Comparison of ENCODE assay signal across 24 cellular contexts in the genomic region with DNA sequence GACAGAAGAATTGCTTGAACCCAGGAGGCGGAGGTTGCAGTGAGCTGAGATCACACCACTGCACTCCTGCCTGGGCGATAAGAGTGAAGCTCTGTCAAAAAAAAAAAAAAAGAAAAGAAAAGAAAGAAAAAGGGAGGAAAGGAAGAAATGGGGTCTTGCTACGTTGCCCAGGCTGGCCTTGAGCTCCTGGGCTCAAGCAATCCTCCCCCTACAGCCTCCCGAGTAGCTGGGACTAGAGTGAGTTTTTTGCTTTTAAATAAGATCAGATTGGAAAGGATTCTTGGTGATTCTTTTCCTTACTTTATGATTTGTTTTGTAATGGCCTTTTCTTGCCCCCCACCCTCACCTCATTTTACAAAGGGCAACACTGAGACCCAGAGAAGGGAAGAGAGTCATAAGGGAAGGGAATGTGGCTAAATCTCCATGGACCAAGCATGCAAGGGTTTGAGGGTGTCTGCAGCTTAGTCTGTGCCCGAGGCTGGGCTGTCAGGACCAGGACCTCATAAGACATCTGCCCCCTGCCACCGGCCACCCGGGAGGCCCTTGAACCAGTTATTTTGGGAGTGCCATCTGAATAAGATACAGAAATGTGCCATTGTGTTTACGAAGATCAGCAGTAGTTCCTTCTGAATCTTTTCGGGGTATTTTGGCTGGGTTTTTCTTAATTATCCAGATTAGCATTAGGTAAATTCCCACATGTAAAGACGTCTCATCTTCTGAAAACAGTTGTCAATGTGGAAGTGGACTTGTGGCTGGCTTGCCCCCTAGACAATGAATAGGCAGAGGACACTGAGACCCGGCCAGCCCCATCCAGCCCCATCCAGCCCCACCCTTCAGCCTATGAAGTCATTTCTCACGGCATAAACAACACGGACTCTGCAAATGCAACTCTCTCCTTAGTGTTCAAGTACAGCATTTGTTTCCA. TPM values are rescaled to one million over a fixed set of nuclear protein-coding genes. Genes with fewer than 3 reads are reported as not detected.
DNase-seq lines count a peak whose midpoint lies in the region; ATAC-seq and TF ChIP-seq lines count a peak whose summit lies in the region.
"Had no signal": no experiment of that assay in that cellular context is flagged by ENCODE, and none has a peak within 500 bp of the region (broad histone marks: within the 10 kb centered on the region; RNA-seq: fewer than 3 reads in every experiment).

No MANE protein-coding gene starts in this region.

- no peak overlapping the region for H3K27ac Mint-ChIP-seq in activated CD4-positive, alpha-beta T cell treated with anti-CD3 and anti-CD28 coated beads for 36 hours
- H3K27ac Mint-ChIP-seq in activated CD4-positive, alpha-beta T cell treated with anti-CD3 and anti-CD28 coated beads, Interleukin-2, amount 10 ng/mL, durations not matched to agents 7 days and 5 days = no peak overlapping the region
- peak overlapping the region; percentile 34 for H3K27ac Mint-ChIP-seq in stimulated activated effector memory CD8-positive, alpha-beta T cell treated with anti-CD3 and anti-CD28 coated beads, Interleukin-12 subunit alpha, Interleukin-12 subunit beta, amount 100 ng/mL, for 72 hours
- H3K27ac Mint-ChIP-seq: activated naive CD4-positive, alpha-beta T cell treated with anti-CD3 and anti-CD28 coated beads for 36 hours had no signal

- H3K4me3 Mint-ChIP-seq in activated CD4-positive, alpha-beta T cell treated with anti-CD3 and anti-CD28 coated beads for 36 hours = no peak overlapping the region
- no peak overlapping the region for H3K4me3 Mint-ChIP-seq in activated CD4-positive, alpha-beta T cell treated with anti-CD3 and anti-CD28 coated beads, Interleukin-2, amount 10 ng/mL, durations not matched to agents 7 days and 5 days
- H3K4me3 Mint-ChIP-seq in stimulated activated effector memory CD8-positive, alpha-beta T cell treated with anti-CD3 and anti-CD28 coated beads, Interleukin-12 subunit alpha, Interleukin-12 subunit beta, amount 100 ng/mL, for 72 hours = peak overlapping the region; percentile 13
- H3K4me3 Mint-ChIP-seq: activated naive CD4-positive, alpha-beta T cell treated with anti-CD3 and anti-CD28 coated beads for 36 hours; central memory CD8-positive, alpha-beta T cell had no signal

- no peaks in the 10 kb centered on the region for H3K9me3 Mint-ChIP-seq in activated CD4-positive, alpha-beta T cell treated with anti-CD3 and anti-CD28 coated beads for 36 hours (ENCODE audit: low read depth)
- H3K9me3 Mint-ChIP-seq in activated CD4-positive, alpha-beta T cell treated with anti-CD3 and anti-CD28 coated beads, Interleukin-2, amount 10 ng/mL, durations not matched to agents 7 days and 5 days = no peaks in the 10 kb centered on the region
- H3K9me3 Mint-ChIP-seq in stimulated activated effector memory CD8-positive, alpha-beta T cell treated with anti-CD3 and anti-CD28 coated beads, Interleukin-12 subunit alpha, Interleukin-12 subunit beta, amount 100 ng/mL, for 72 hours = no peaks in the 10 kb centered on the region
- H3K9me3 Mint-ChIP-seq: activated naive CD4-positive, alpha-beta T cell treated with anti-CD3 and anti-CD28 coated beads for 36 hours; central memory CD8-positive, alpha-beta T cell had no signal

- H3K36me3 ChIP-seq in PC-9 (ENCODE audit: low read depth) = no peaks in the 10 kb centered on the region
- H3K36me3 ChIP-seq: ascending aorta, BE2C, upper lobe of left lung had no signal

- no peaks in the 10 kb centered on the region for H3K36me3 Mint-ChIP-seq in activated CD4-positive, alpha-beta T cell treated with anti-CD3 and anti-CD28 coated beads for 36 hours (ENCODE audit: low read depth)
- H3K36me3 Mint-ChIP-seq in activated CD4-positive, alpha-beta T cell treated with anti-CD3 and anti-CD28 coated beads, Interleukin-2, amount 10 ng/mL, durations not matched to agents 7 days and 5 days (ENCODE audit: low read depth) = no peaks in the 10 kb centered on the region
- H3K36me3 Mint-ChIP-seq in stimulated activated effector memory CD8-positive, alpha-beta T cell treated with anti-CD3 and anti-CD28 coated beads, Interleukin-12 subunit alpha, Interleukin-12 subunit beta, amount 100 ng/mL, for 72 hours = no peaks in the 10 kb centered on the region

- no peak for TF ChIP-seq CTCF in PC-9 (conservative IDR thresholded peaks at IDR 0.05)

- no peaks in the 10 kb centered on the region for H3K4me1 ChIP-seq in PC-9 (replicated peaks; ENCODE audit: insufficient read depth)
- H3K4me1 ChIP-seq: ascending aorta, BE2C, foreskin keratinocyte, upper lobe of left lung had no signal

- no peak overlapping the region for H3K4me2 ChIP-seq in PC-9

- CTCF ChIA-PET in activated CD4-positive, alpha-beta T cell treated with anti-CD3 and anti-CD28 coated beads for 36 hours (lab: Charles Lee) = no interaction called here
- CTCF ChIA-PET in activated CD4-positive, alpha-beta T cell treated with anti-CD3 and anti-CD28 coated beads, Interleukin-2, amount 10 ng/mL, durations not matched to agents 7 days and 5 days (lab: Charles Lee) = interaction anchor here (0.6 kb wide), 1 partner anchor 24 kb away, joined by 4 read pairs; no protein-coding TSS in a partner anchor
- CTCF ChIA-PET in PC-9 (lab: Charles Lee) = no interaction called here

- no peak overlapping the region for H3K27ac ChIP-seq in PC-9
- H3K27ac ChIP-seq: ascending aorta, foreskin keratinocyte, upper lobe of left lung had no signal

- ATAC-seq in activated CD4-positive, alpha-beta T cell treated with anti-CD3 and anti-CD28 coated beads for 36 hours = peak; percentile 36
- peak; percentile 42 for ATAC-seq in GM19023 (IDR thresholded peaks at IDR 0.05; ENCODE audit: unreplicated experiment)
- ATAC-seq in HG03045 (IDR thresholded peaks at IDR 0.05; ENCODE audit: unreplicated experiment) = peak; percentile 29
- peak; percentile 78 for ATAC-seq in stimulated activated effector memory CD8-positive, alpha-beta T cell treated with anti-CD3 and anti-CD28 coated beads, Interleukin-12 subunit alpha, Interleukin-12 subunit beta, amount 100 ng/mL, for 72 hours
- ATAC-seq: foreskin keratinocyte, left ventricle myocardium superior had no signal

- no peaks in the 10 kb centered on the region for H3K27me3 ChIP-seq in PC-9 (ENCODE audit: insufficient read depth, low read depth)
- H3K27me3 ChIP-seq: ascending aorta, BE2C, upper lobe of left lung had no signal

- H3K4me3 ChIP-seq in PC-9 = no peak overlapping the region
- H3K4me3 ChIP-seq: ascending aorta, upper lobe of left lung had no signal

- POLR2A ChIA-PET in activated CD4-positive, alpha-beta T cell treated with anti-CD3 and anti-CD28 coated beads for 36 hours (lab: Charles Lee) = no interaction called here
- POLR2A ChIA-PET in activated CD4-positive, alpha-beta T cell treated with anti-CD3 and anti-CD28 coated beads, Interleukin-2, amount 10 ng/mL, durations not matched to agents 7 days and 5 days (lab: Charles Lee) = no interaction called here
- POLR2A ChIA-PET in PC-9 (lab: Charles Lee; ENCODE audit: unreplicated experiment) = no interaction called here

- no peak for DNase-seq in activated CD4-positive, alpha-beta T cell treated with anti-CD3 and anti-CD28 coated beads for 36 hours
- DNase-seq in activated CD4-positive, alpha-beta T cell treated with anti-CD3 and anti-CD28 coated beads, Interleukin-2, amount 10 ng/mL, durations not matched to agents 7 days and 5 days = no peak
- DNase-seq in stimulated activated effector memory CD8-positive, alpha-beta T cell treated with anti-CD3 and anti-CD28 coated beads, Interleukin-12 subunit alpha, Interleukin-12 subunit beta, amount 100 ng/mL, for 72 hours (ENCODE audit: low spot score in 2 of 2) = no peak
- DNase-seq in PC-9 (no peak), NCI-H524 (lab: John Stamatoyannopoulos, UW) (no peak), RPMI8226 (no peak)
- DNase-seq: 8988T; activated naive CD4-positive, alpha-beta T cell treated with anti-CD3 and anti-CD28 coated beads for 36 hours; BE2C; erythroblast; foreskin keratinocyte; HCEC 1CT; left ventricle myocardium superior; MM.1S; NCI-H1436 treated with DMSO at 0.1 percent for 48 hours; Right ventricle myocardium superior; small intestine; stimulated activated CD4-positive, alpha-beta T cell treated with anti-CD3 and anti-CD28 coated beads, Interleukin-2, amount 100 ng/mL, for 48 hours; T-helper 1 cell had no signal

- no peaks in the 10 kb centered on the region for H3K9me3 ChIP-seq in PC-9 (ENCODE audit: insufficient read depth, low read depth)
- H3K9me3 ChIP-seq: ascending aorta, BE2C, upper lobe of left lung had no signal

- H3K9me2 ChIP-seq in PC-9 (ENCODE audit: insufficient read depth) = no peaks in the 10 kb centered on the region

- H3F3A ChIP-seq in PC-9 (ENCODE audit: insufficient read depth, low read depth) = no peaks in the 10 kb centered on the region

- intact Hi-C loops in activated CD4-positive, alpha-beta T cell treated with anti-CD3 and anti-CD28 coated beads for 36 hours (cut with DNase I, micrococcal nuclease) = no loop called here
- intact Hi-C loops in PC-9 (cut with micrococcal nuclease; ENCODE audit: unreplicated experiment) = no loop called here

- no peaks in the 10 kb centered on the region for H4K20me1 ChIP-seq in PC-9 (ENCODE audit: insufficient read depth)

- no peaks in the 10 kb centered on the region for H3K79me2 ChIP-seq in PC-9 (ENCODE audit: low read depth)

- no peaks in the 10 kb centered on the region for H3K4me1 Mint-ChIP-seq in activated CD4-positive, alpha-beta T cell treated with anti-CD3 and anti-CD28 coated beads for 36 hours
- no peaks in the 10 kb centered on the region for H3K4me1 Mint-ChIP-seq in activated CD4-positive, alpha-beta T cell treated with anti-CD3 and anti-CD28 coated beads, Interleukin-2, amount 10 ng/mL, durations not matched to agents 7 days and 5 days
- H3K4me1 Mint-ChIP-seq in stimulated activated effector memory CD8-positive, alpha-beta T cell treated with anti-CD3 and anti-CD28 coated beads, Interleukin-12 subunit alpha, Interleukin-12 subunit beta, amount 100 ng/mL, for 72 hours = peaks cover 11% of the 10 kb centered on the region
- H3K4me1 Mint-ChIP-seq: central memory CD8-positive, alpha-beta T cell had no signal

- H2AFZ ChIP-seq in PC-9 = no peak overlapping the region

- H3K27me3 Mint-ChIP-seq in activated CD4-positive, alpha-beta T cell treated with anti-CD3 and anti-CD28 coated beads for 36 hours = peaks cover 7% of the 10 kb centered on the region
- H3K27me3 Mint-ChIP-seq in activated CD4-positive, alpha-beta T cell treated with anti-CD3 and anti-CD28 coated beads, Interleukin-2, amount 10 ng/mL, durations not matched to agents 7 days and 5 days = peaks cover 7% of the 10 kb centered on the region

- no TSS peak for BruUV-seq in PC-9 (replicated peaks; lab: Mats Ljungman, UMichigan)

RNA-seq across cellular contexts. Expression of gene GRHPR, which starts 44.5 kb away (rescaled TPM):
- 10 to 100 TPM; 69.1 to 74.4 TPM for total RNA-seq in activated CD4-positive, alpha-beta T cell treated with anti-CD3 and anti-CD28 coated beads for 36 hours
- total RNA-seq in activated CD4-positive, alpha-beta T cell treated with anti-CD3 and anti-CD28 coated beads, Interleukin-2, amount 10 ng/mL, durations not matched to agents 7 days and 5 days = 10 to 100 TPM; 49.8 to 53.7 TPM
- 77.2 and 85.4 TPM in 2 replicates for total RNA-seq in PC-9 (2021)
